ENCODE assay signal across 22 cellular contexts in the genomic region with DNA sequence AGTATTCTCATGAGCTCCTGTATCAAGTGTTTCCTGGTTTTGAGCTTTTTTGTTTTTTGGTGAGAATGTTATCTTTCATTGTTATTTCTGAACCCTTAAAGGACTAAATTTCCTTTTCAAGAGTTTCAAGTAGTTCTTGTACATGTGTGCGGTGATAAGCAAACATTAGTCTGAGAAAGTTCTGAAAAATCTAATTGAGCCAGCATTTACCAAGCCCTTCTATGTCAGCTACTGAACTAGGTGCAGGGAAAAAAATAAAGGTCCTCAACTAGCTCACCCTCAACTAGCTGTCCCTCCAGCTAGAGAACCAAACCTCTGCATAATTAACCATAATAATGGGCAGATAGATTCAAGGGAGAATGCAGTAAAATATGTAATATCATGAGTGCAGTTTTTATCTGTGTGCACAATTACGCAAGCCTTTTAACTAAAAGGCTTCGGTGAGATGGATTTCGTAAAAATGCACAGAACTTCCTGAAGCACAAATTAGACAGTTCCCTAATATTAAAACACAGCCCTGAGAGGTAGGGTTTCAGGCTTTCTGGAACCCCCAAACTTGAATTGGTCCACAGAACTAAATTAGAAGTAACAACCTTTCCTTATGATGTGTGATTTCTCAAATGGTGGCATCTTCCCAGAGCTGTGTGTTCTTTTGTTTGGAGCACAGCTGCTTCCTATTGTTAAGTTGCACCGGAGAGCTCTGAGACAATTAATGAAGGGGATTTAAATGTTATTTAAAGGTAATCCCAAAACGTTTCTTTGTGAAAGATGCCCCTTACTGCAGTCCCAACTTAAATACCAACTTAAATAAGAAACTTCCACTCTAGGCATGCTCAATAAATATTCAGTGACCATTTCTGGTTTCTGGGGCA.
DNase-seq lines count a peak whose midpoint lies in the region; ATAC-seq and TF ChIP-seq lines count a peak whose summit lies in the region.
"Had no signal": no experiment of that assay in that cellular context is flagged by ENCODE, and none has a peak within 500 bp of the region (broad histone marks: within the 10 kb centered on the region; RNA-seq: fewer than 3 reads in every experiment).

No MANE protein-coding gene starts in this region.

- no peaks in the 10 kb centered on the region for H3K27me3 Mint-ChIP-seq in HFFc6 (ENCODE audit: insufficient read depth)
- H3K27me3 Mint-ChIP-seq: activated B cell treated with CpG ODN at 0.5 μM for 24 hours; activated T-cell treated with anti-CD3 and anti-CD28 coated beads, Interleukin-2, amount 50 U/mL, for 24 hours; effector memory CD8-positive, alpha-beta T cell had no signal

- H3K27ac ChIP-seq in right lobe of liver = peak overlapping the region in 1 of 3 donors; percentile 6
- H3K27ac ChIP-seq: ascending aorta, heart left ventricle, SJSA1, thoracic aorta had no signal

- H3K4me1 ChIP-seq in right lobe of liver = peaks cover 0 to 30% (median 8%) of the 10 kb centered on the region in 4 donors
- H3K4me1 ChIP-seq: BE2C, SJSA1 had no signal

- no peaks in the 10 kb centered on the region for H3K36me3 Mint-ChIP-seq in HFFc6 (ENCODE audit: low read depth)
- H3K36me3 Mint-ChIP-seq: stimulated activated memory B cell treated with anti-CD40 and anti-IgM and Interleukin-4, amounts not matched to agents 10 μg/mL and 1 μg/mL and 100 μg/mL, for 72 hours had no signal

- H3K4me3 Mint-ChIP-seq in HFFc6 = no peak overlapping the region
- H3K4me3 Mint-ChIP-seq: activated B cell treated with CpG ODN at 0.5 μM for 24 hours; activated CD8-positive, alpha-beta T cell treated with anti-CD3 and anti-CD28 coated beads, Interleukin-2, amount 10 ng/mL, durations not matched to agents 7 days and 5 days; activated T-cell treated with anti-CD3 and anti-CD28 coated beads, Interleukin-2, amount 50 U/mL, for 24 hours; effector memory CD8-positive, alpha-beta T cell; stimulated activated memory B cell treated with anti-CD40 and anti-IgM and Interleukin-4, amounts not matched to agents 10 μg/mL and 1 μg/mL and 100 μg/mL, for 72 hours had no signal

- ATAC-seq in right lobe of liver (peak in 3 of 4 donors; percentile 49 to 58 (median 55)), HG02885 (IDR thresholded peaks at IDR 0.05; ENCODE audit: poor library complexity, unreplicated experiment) (no peak)
- ATAC-seq: activated CD8-positive, alpha-beta T cell treated with anti-CD3 and anti-CD28 coated beads, Interleukin-2, amount 10 ng/mL, durations not matched to agents 7 days and 5 days; effector memory CD8-positive, alpha-beta T cell; heart left ventricle; stimulated activated memory B cell treated with anti-CD40 and anti-IgM and Interleukin-4, amounts not matched to agents 10 μg/mL and 1 μg/mL and 100 μg/mL, for 72 hours had no signal

- intact Hi-C loops in right lobe of liver (cut with DNase I) = no loop called here

- DNase-seq in H7 (peak; percentile 16), NB4 (ENCODE audit: low read depth) (peak; percentile 40), dermis blood vessel endothelial cell (peak; percentile 53), right lobe of liver (no peak), HFFc6 (no peak), HuH-7.5 (ENCODE audit: low spot score) (no peak)
- DNase-seq: activated B cell treated with CpG ODN at 0.5 μM for 24 hours; activated CD8-positive, alpha-beta T cell treated with anti-CD3 and anti-CD28 coated beads, Interleukin-2, amount 10 ng/mL, durations not matched to agents 7 days and 5 days; activated naive CD4-positive, alpha-beta T cell treated with Interleukin-2 at 50 U/mL for 16 hours; activated T-cell treated with anti-CD3 and anti-CD28 coated beads, Interleukin-2, amount 50 U/mL, for 24 hours; effector memory CD8-positive, alpha-beta T cell; heart left ventricle; NCI-H1694 treated with DMSO at 0.1 percent for 48 hours; NCI-H2227 treated with DMSO at 0.1 percent for 48 hours; pancreas; sigmoid colon had no signal

- H3K9me3 ChIP-seq in right lobe of liver = no peaks in the 10 kb centered on the region
- H3K9me3 ChIP-seq: ascending aorta, BE2C, pancreas, sigmoid colon, SJSA1, thoracic aorta had no signal

- H3K27ac Mint-ChIP-seq in HFFc6 = no peak overlapping the region
- H3K27ac Mint-ChIP-seq: activated B cell treated with CpG ODN at 0.5 μM for 24 hours; activated CD8-positive, alpha-beta T cell treated with anti-CD3 and anti-CD28 coated beads, Interleukin-2, amount 10 ng/mL, durations not matched to agents 7 days and 5 days; activated T-cell treated with anti-CD3 and anti-CD28 coated beads, Interleukin-2, amount 50 U/mL, for 24 hours; effector memory CD8-positive, alpha-beta T cell; stimulated activated memory B cell treated with anti-CD40 and anti-IgM and Interleukin-4, amounts not matched to agents 10 μg/mL and 1 μg/mL and 100 μg/mL, for 72 hours had no signal

- no peaks in the 10 kb centered on the region for H3K36me3 ChIP-seq in H7 (replicated peaks; ENCODE audit: control insufficient read depth, insufficient read depth, low read length)
- H3K36me3 ChIP-seq in right lobe of liver = no peaks in the 10 kb centered on the region
- H3K36me3 ChIP-seq: ascending aorta, BE2C, heart left ventricle, pancreas, sigmoid colon, SJSA1, thoracic aorta had no signal

- TF ChIP-seq POLR2A in NB4 (IDR thresholded peaks at IDR 0.05; ENCODE audit: extremely low read depth, insufficient read length) (no peak), right lobe of liver (IDR thresholded peaks at IDR 0.05) (no peak)

- 24% methylated on average over 6 of the region's 6 CpGs for WGBS in right lobe of liver (ENCODE audit: insufficient coverage, low coverage, low lambda C conversion rate, missing lambda C conversion rate)

- TF ChIP-seq CTCF in NB4 (IDR thresholded peaks at IDR 0.05; ENCODE audit: low read depth, low read length) (no peak), right lobe of liver (IDR thresholded peaks at IDR 0.05) (no peak), HFFc6 (IDR thresholded peaks at IDR 0.05) (no peak)

- peaks cover 19% of the 10 kb centered on the region; the same call in 1 of the 2 replicates for H3K4me1 Mint-ChIP-seq in HFFc6 (ENCODE audit: low read depth)
- H3K4me1 Mint-ChIP-seq: activated B cell treated with CpG ODN at 0.5 μM for 24 hours; stimulated activated memory B cell treated with anti-CD40 and anti-IgM and Interleukin-4, amounts not matched to agents 10 μg/mL and 1 μg/mL and 100 μg/mL, for 72 hours had no signal

- no peaks in the 10 kb centered on the region for H3K27me3 ChIP-seq in H7 (ENCODE audit: control insufficient read depth, insufficient read depth, low read length)
- no peaks in the 10 kb centered on the region for H3K27me3 ChIP-seq in right lobe of liver
- H3K27me3 ChIP-seq: ascending aorta, BE2C, heart left ventricle, pancreas, sigmoid colon, SJSA1 had no signal

- H3K4me3 ChIP-seq in H7 (ENCODE audit: insufficient read depth, low read depth, low read length) = no peak overlapping the region
- no peak overlapping the region for H3K4me3 ChIP-seq in NB4 (ENCODE audit: low read depth, low read length)
- no peak overlapping the region for H3K4me3 ChIP-seq in right lobe of liver
- H3K4me3 ChIP-seq: ascending aorta, heart left ventricle, pancreas, sigmoid colon, SJSA1, thoracic aorta had no signal

- no peaks in the 10 kb centered on the region for H3K9me3 Mint-ChIP-seq in HFFc6
- H3K9me3 Mint-ChIP-seq: activated B cell treated with CpG ODN at 0.5 μM for 24 hours; activated T-cell treated with anti-CD3 and anti-CD28 coated beads, Interleukin-2, amount 50 U/mL, for 24 hours; effector memory CD8-positive, alpha-beta T cell; stimulated activated memory B cell treated with anti-CD40 and anti-IgM and Interleukin-4, amounts not matched to agents 10 μg/mL and 1 μg/mL and 100 μg/mL, for 72 hours had no signal

Comparison
In these comparisons a context has a peak if more than half of its experiments do, and no peak if none do; other contexts are left out.
1. DNase-seq: peak in H7 (single experiment), NB4 (single experiment) and dermis blood vessel endothelial cell (single experiment); none in right lobe of liver (0 of 3), HFFc6 (single experiment) and HuH-7.5 (single experiment).